Comparison of ENCODE assay signal across 20 cellular contexts in the genomic region with DNA sequence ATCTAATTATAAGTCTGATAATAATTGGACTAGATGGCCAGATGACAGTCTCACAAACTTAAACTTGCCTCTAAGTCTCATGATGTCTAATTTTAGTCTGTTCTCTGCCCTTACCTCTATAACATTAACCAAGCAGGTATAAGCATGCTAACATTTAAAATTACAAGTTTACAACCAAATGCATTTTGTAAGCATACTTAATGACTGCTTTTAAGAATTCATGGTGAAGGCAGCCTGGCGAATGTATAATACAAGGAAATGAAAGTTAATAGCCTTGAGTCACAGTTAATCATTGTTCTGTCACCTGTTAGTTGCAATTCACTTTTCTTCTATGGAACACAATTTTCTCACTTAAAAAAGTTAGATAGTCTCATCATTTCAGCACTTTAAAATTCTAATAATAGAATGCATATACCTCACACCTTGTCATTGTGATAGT. TPM values are rescaled to one million over a fixed set of nuclear protein-coding genes. Genes with fewer than 3 reads are reported as not detected.
DNase-seq lines count a peak whose midpoint lies in the region; ATAC-seq and TF ChIP-seq lines count a peak whose summit lies in the region.
"Had no signal": no experiment of that assay in that cellular context is flagged by ENCODE, and none has a peak within 500 bp of the region (broad histone marks: within the 10 kb centered on the region; RNA-seq: fewer than 3 reads in every experiment).

No MANE protein-coding gene starts in this region.

- no peaks in the 10 kb centered on the region for H3K9me3 ChIP-seq in CD8-positive, alpha-beta memory T cell (ENCODE audit: low read length)
- H3K9me3 ChIP-seq: MG63, upper lobe of left lung had no signal

- TF ChIP-seq CTCF in foreskin keratinocyte (conservative IDR thresholded peaks at IDR 0.05) (no peak), nephron progenitor cell (IDR thresholded peaks at IDR 0.05) (no peak)

- no peaks in the 10 kb centered on the region for H3K36me3 ChIP-seq in CD8-positive, alpha-beta memory T cell (ENCODE audit: insufficient read depth, low read length)
- H3K36me3 ChIP-seq: MG63, upper lobe of left lung had no signal

- CTCF ChIA-PET in activated naive CD4-positive, alpha-beta T cell treated with anti-CD3 and anti-CD28 coated beads for 36 hours (lab: Charles Lee) = no interaction called here
- CTCF ChIA-PET in CD8-positive, alpha-beta memory T cell (lab: Charles Lee) = no interaction called here

- no peak overlapping the region for H3K27ac Mint-ChIP-seq in activated naive CD4-positive, alpha-beta T cell treated with anti-CD3 and anti-CD28 coated beads for 36 hours
- H3K27ac Mint-ChIP-seq in nephron progenitor cell = no peak overlapping the region
- no peak overlapping the region for H3K27ac Mint-ChIP-seq in CD8-positive, alpha-beta memory T cell
- H3K27ac Mint-ChIP-seq: CD4-positive, alpha-beta memory T cell had no signal

- POLR2A ChIA-PET in CD8-positive, alpha-beta memory T cell (lab: Charles Lee) = no interaction called here

- no peak overlapping the region for H3K27ac ChIP-seq in foreskin keratinocyte
- H3K27ac ChIP-seq in CD8-positive, alpha-beta memory T cell (ENCODE audit: low read depth, low read length) = no peak overlapping the region
- H3K27ac ChIP-seq: coronary artery, upper lobe of left lung had no signal

- no peaks in the 10 kb centered on the region for H3K36me3 Mint-ChIP-seq in activated naive CD4-positive, alpha-beta T cell treated with anti-CD3 and anti-CD28 coated beads for 36 hours (ENCODE audit: low read depth)
- no peaks in the 10 kb centered on the region for H3K36me3 Mint-ChIP-seq in nephron progenitor cell (ENCODE audit: low read depth)
- no peaks in the 10 kb centered on the region for H3K36me3 Mint-ChIP-seq in CD8-positive, alpha-beta memory T cell
- H3K36me3 Mint-ChIP-seq: CD4-positive, alpha-beta memory T cell had no signal

- intact Hi-C loops in activated naive CD4-positive, alpha-beta T cell treated with anti-CD3 and anti-CD28 coated beads for 36 hours (cut with micrococcal nuclease) = no loop called here

- no peaks in the 10 kb centered on the region for H3K4me1 Mint-ChIP-seq in activated naive CD4-positive, alpha-beta T cell treated with anti-CD3 and anti-CD28 coated beads for 36 hours (ENCODE audit: low read depth)
- H3K4me1 Mint-ChIP-seq in nephron progenitor cell = no peaks in the 10 kb centered on the region
- no peaks in the 10 kb centered on the region for H3K4me1 Mint-ChIP-seq in CD8-positive, alpha-beta memory T cell
- H3K4me1 Mint-ChIP-seq: CD4-positive, alpha-beta memory T cell had no signal

- H3K4me3 ChIP-seq in CD8-positive, alpha-beta memory T cell (ENCODE audit: low read length) = no peak overlapping the region
- H3K4me3 ChIP-seq: coronary artery, MG63, upper lobe of left lung had no signal

- no peaks in the 10 kb centered on the region for H3K27me3 ChIP-seq in foreskin keratinocyte
- H3K27me3 ChIP-seq in CD8-positive, alpha-beta memory T cell (ENCODE audit: insufficient read depth, low read length, poor library complexity, severe bottlenecking) = no peaks in the 10 kb centered on the region
- H3K27me3 ChIP-seq: MG63, upper lobe of left lung had no signal

- H3K4me3 Mint-ChIP-seq in activated naive CD4-positive, alpha-beta T cell treated with anti-CD3 and anti-CD28 coated beads for 36 hours = no peak overlapping the region
- no peak overlapping the region for H3K4me3 Mint-ChIP-seq in nephron progenitor cell
- H3K4me3 Mint-ChIP-seq in CD8-positive, alpha-beta memory T cell = no peak overlapping the region
- H3K4me3 Mint-ChIP-seq: CD4-positive, alpha-beta memory T cell had no signal

- no peaks in the 10 kb centered on the region for H3K4me1 ChIP-seq in foreskin keratinocyte
- no peaks in the 10 kb centered on the region for H3K4me1 ChIP-seq in CD8-positive, alpha-beta memory T cell (ENCODE audit: insufficient read depth, low read length)
- H3K4me1 ChIP-seq: upper lobe of left lung had no signal

- ATAC-seq in GM18868 (IDR thresholded peaks at IDR 0.05; ENCODE audit: unreplicated experiment) (peak; percentile 62), HG02610 (IDR thresholded peaks at IDR 0.05; ENCODE audit: unreplicated experiment) (peak; percentile 42), HG03342 (IDR thresholded peaks at IDR 0.05; ENCODE audit: unreplicated experiment) (peak; percentile 45), foreskin keratinocyte (peak; percentile 71)

- H3K9me3 Mint-ChIP-seq in activated naive CD4-positive, alpha-beta T cell treated with anti-CD3 and anti-CD28 coated beads for 36 hours = peaks cover 4% of the 10 kb centered on the region
- H3K9me3 Mint-ChIP-seq in nephron progenitor cell = no peaks in the 10 kb centered on the region
- peaks cover 2 to 15% (median 9%) of the 10 kb centered on the region in 5 donors for H3K9me3 Mint-ChIP-seq in CD8-positive, alpha-beta memory T cell

- DNase-seq in foreskin keratinocyte (no peak), nephron progenitor cell (no peak), GF-D8 (lab: John Stamatoyannopoulos, UW) (no peak)
- no peak for DNase-seq in activated naive CD4-positive, alpha-beta T cell treated with anti-CD3 and anti-CD28 coated beads for 36 hours
- DNase-seq in CD8-positive, alpha-beta memory T cell = no peak
- DNase-seq: activated CD4-positive, alpha-beta T cell treated with anti-CD3 and anti-CD28 coated beads, Interleukin-2, amount 50 U/mL, for 1 hour; activated effector memory CD4-positive, alpha-beta T cell treated with Interleukin-2 at 50 U/mL for 16 hours; CD4-positive, alpha-beta memory T cell; GOT3; head of caudate nucleus; IMR-90; MG63; SHP77 treated with DMSO at 0.1 percent for 48 hours; small intestine; stimulated activated CD4-positive, alpha-beta T cell treated with anti-CD3 and anti-CD28 coated beads, Interleukin-4, amount 100 ng/mL, for 4 hours; upper lobe of left lung had no signal

- no peaks in the 10 kb centered on the region for H3K27me3 Mint-ChIP-seq in activated naive CD4-positive, alpha-beta T cell treated with anti-CD3 and anti-CD28 coated beads for 36 hours (ENCODE audit: low read depth)
- no peaks in the 10 kb centered on the region for H3K27me3 Mint-ChIP-seq in nephron progenitor cell (ENCODE audit: low read depth, poor library complexity)
- H3K27me3 Mint-ChIP-seq in CD8-positive, alpha-beta memory T cell = no peaks in the 10 kb centered on the region
- H3K27me3 Mint-ChIP-seq: CD4-positive, alpha-beta memory T cell had no signal

RNA-seq across cellular contexts. Expression of a gene that starts 16.5 kb away (rescaled TPM):
- total RNA-seq in foreskin keratinocyte = 2.8 and 3.7 TPM in 2 replicates
- polyA plus RNA-seq in foreskin keratinocyte = 1.5 and 3.3 TPM in 2 replicates
- total RNA-seq in activated naive CD4-positive, alpha-beta T cell treated with anti-CD3 and anti-CD28 coated beads for 36 hours = not detected
- not detected for total RNA-seq in CD8-positive, alpha-beta memory T cell
- polyA plus RNA-seq in CD8-positive, alpha-beta memory T cell = not detected
- total RNA-seq: CD4-positive, alpha-beta memory T cell had no signal
- polyA plus RNA-seq: CD4-positive, alpha-beta memory T cell had no signal
